ENCODE assay signal across 16 cellular contexts in genomic region chr11:12882670-12883069, GRCh38.
DNase-seq lines count a peak whose midpoint lies in the region; ATAC-seq and TF ChIP-seq lines count a peak whose summit lies in the region.
"Had no signal": no experiment of that assay in that cellular context is flagged by ENCODE, and none has a peak within 500 bp of the region (broad histone marks: within the 10 kb centered on the region; RNA-seq: fewer than 3 reads in every experiment).

No MANE protein-coding gene starts in this region.

- WGBS in stomach, 5 donors: 68 to 86% (median 71%) methylated on average over 5 of the region's 5 CpGs

- no peak overlapping the region for H3K9ac ChIP-seq in adipocyte (ENCODE audit: low read length)
- H3K9ac ChIP-seq in muscle layer of colon (ENCODE audit: low read length): no peak overlapping the region

- H3K27ac ChIP-seq in muscle layer of colon (ENCODE audit: low read depth, low read length) (peak overlapping the region; percentile 41), stomach (peak overlapping the region in 3 of 5 donors; percentile 14 to 42 (median 27))

- ATAC-seq in GM18520 (IDR thresholded peaks at IDR 0.05; ENCODE audit: unreplicated experiment) (no peak), GM21526 (IDR thresholded peaks at IDR 0.05; ENCODE audit: low FRiP score, unreplicated experiment) (no peak)

- no peak for TF ChIP-seq POLR2A in stomach (IDR thresholded peaks at IDR 0.05)

- H3K4me1 ChIP-seq in adipocyte (ENCODE audit: control insufficient read depth, insufficient read depth, low read length) (no peaks in the 10 kb centered on the region), muscle layer of colon (ENCODE audit: insufficient read depth, low read length) (peaks cover 32% of the 10 kb centered on the region), stomach (peaks cover 0 to 26% (median 0%) of the 10 kb centered on the region in 4 donors)
- H3K4me1 ChIP-seq: HAP-1 had no signal

- intact Hi-C loops in stomach (cut with DNase I; ENCODE audit: low total_unique reads): no loop called here

- DNase-seq in EH (ENCODE audit: low read depth) (peak; percentile 31), adipocyte (ENCODE audit: low read depth) (peak; percentile 63), stomach (no peak), kidney tubule cell (ENCODE audit: low spot score) (no peak), NCI-H446 (lab: John Stamatoyannopoulos, UW) (no peak)
- DNase-seq: ACHN; C1 segment of cervical spinal cord; CD4-positive, alpha-beta T cell; DMS79; EL; GOT3; KBM-7 had no signal

- TF ChIP-seq CTCF in stomach (IDR thresholded peaks at IDR 0.05): no peak

- peaks cover 75% of the 10 kb centered on the region for H3K36me3 ChIP-seq in adipocyte (ENCODE audit: control insufficient read depth, insufficient read depth, low read length, severe bottlenecking)
- H3K36me3 ChIP-seq in muscle layer of colon (ENCODE audit: insufficient read depth, low read length): peaks cover 42% of the 10 kb centered on the region
- peaks cover 20 to 64% (median 48%) of the 10 kb centered on the region in 4 donors for H3K36me3 ChIP-seq in stomach

- TF ChIP-seq EP300 in stomach (IDR thresholded peaks at IDR 0.05): no peak

- no peaks in the 10 kb centered on the region for H3K9me3 ChIP-seq in adipocyte (ENCODE audit: control insufficient read depth, low read length)
- no peaks in the 10 kb centered on the region for H3K9me3 ChIP-seq in muscle layer of colon (ENCODE audit: low read length)
- H3K9me3 ChIP-seq in stomach: no peaks in the 10 kb centered on the region
- H3K9me3 ChIP-seq: HAP-1 had no signal

- H3K27me3 ChIP-seq in adipocyte (replicated peaks; ENCODE audit: control insufficient read depth, insufficient read depth, low read length) (no peaks in the 10 kb centered on the region), muscle layer of colon (ENCODE audit: control insufficient read depth in 1 of 2, insufficient read depth in 2 of 2, low read length in 2 of 2) (no peaks in the 10 kb centered on the region), stomach (no peaks in the 10 kb centered on the region)

- H3K4me3 ChIP-seq in adipocyte (ENCODE audit: low read length) (no peak overlapping the region), muscle layer of colon (ENCODE audit: low read depth in 1 of 2, low read length in 2 of 2) (no peak overlapping the region), stomach (no peak overlapping the region)
- H3K4me3 ChIP-seq: HAP-1 had no signal

Comparison
In these comparisons a context has a peak if more than half of its experiments do, and no peak if none do; other contexts are left out.
1. DNase-seq: peak in EH (single experiment) and adipocyte (single experiment); none in stomach (single experiment), kidney tubule cell (single experiment) and NCI-H446 (0 of 2).